In genomic region chr4:5933996-5934831, GRCh38 we compare ENCODE assay signal across 30 cellular contexts. TPM values are rescaled to one million over a fixed set of nuclear protein-coding genes. Genes with fewer than 3 reads are reported as not detected.
"Had no signal": no experiment of that assay in that cellular context is flagged by ENCODE, and none has a peak within 500 bp of the region (broad histone marks: within the 10 kb centered on the region; RNA-seq: fewer than 3 reads in every experiment).

No MANE protein-coding gene starts in this region.

- H3K36me3 Mint-ChIP-seq: natural killer cell had no signal

- H3K27me3 ChIP-seq: colonic mucosa, right atrium auricular region, uterus had no signal

- H3K27me3 Mint-ChIP-seq: stimulated activated naive CD8-positive, alpha-beta T cell treated with anti-CD3 and anti-CD28 coated beads, Interleukin-15, amount 100 ng/mL, for 72 hours had no signal

- H3K9me3 Mint-ChIP-seq: effector memory CD8-positive, alpha-beta T cell; natural killer cell; neural crest cell; stimulated activated naive CD8-positive, alpha-beta T cell treated with anti-CD3 and anti-CD28 coated beads, Interleukin-15, amount 100 ng/mL, for 72 hours had no signal

- H3K9me3 ChIP-seq: colonic mucosa, gastrocnemius medialis, heart right ventricle, lower lobe of right lung, prostate gland, right atrium auricular region, suprapubic skin, transverse colon, upper lobe of right lung, uterus had no signal

- FAIRE-seq: islet of Langerhans had no signal

- H3K27ac ChIP-seq: colonic mucosa, epithelial cell of prostate, gastrocnemius medialis, heart right ventricle, lower lobe of right lung, parathyroid adenoma, prostate gland, right atrium auricular region, suprapubic skin, transverse colon, upper lobe of right lung, uterus had no signal

- H3K4me1 ChIP-seq: colonic mucosa, gastrocnemius medialis, heart right ventricle, lower lobe of right lung, parathyroid adenoma, prostate gland, right atrium auricular region, suprapubic skin, transverse colon, upper lobe of right lung, uterus had no signal

- DNase-seq: colonic mucosa; effector memory CD8-positive, alpha-beta T cell; foreskin fibroblast; gastrocnemius medialis; heart right ventricle; hippocampal formation; kidney glomerular epithelial cell; left ventricle myocardium superior; lower lobe of right lung; natural killer cell; stimulated activated CD4-positive, alpha-beta T cell treated with anti-CD3 and anti-CD28 coated beads, Interleukin-12 subunit alpha, Interleukin-12 subunit beta, amount 100 ng/mL, for 4 hours; stimulated activated CD4-positive, alpha-beta T cell treated with anti-CD3 and anti-CD28 coated beads, Interleukin-1b, Interleukin-23, amount 100 ng/mL, for 48 hours; stimulated activated CD4-positive, alpha-beta T cell treated with anti-CD3 and anti-CD28 coated beads, Interleukin-4, amount 100 ng/mL, for 1 hour; stimulated activated CD8-positive, alpha-beta memory T cell treated with anti-CD3 and anti-CD28 coated beads, Interleukin-4, amount 100 ng/mL, for 48 hours; stimulated activated naive CD4-positive, alpha-beta T cell; stimulated activated naive CD8-positive, alpha-beta T cell treated with anti-CD3 and anti-CD28 coated beads, Interleukin-15, amount 100 ng/mL, for 72 hours; transverse colon; upper lobe of right lung; uterus had no signal

- H3K4me1 Mint-ChIP-seq: natural killer cell; stimulated activated naive CD8-positive, alpha-beta T cell treated with anti-CD3 and anti-CD28 coated beads, Interleukin-15, amount 100 ng/mL, for 72 hours had no signal

- H3K36me3 ChIP-seq: colonic mucosa, gastrocnemius medialis, heart right ventricle, lower lobe of right lung, prostate gland, right atrium auricular region, suprapubic skin, transverse colon, upper lobe of right lung, uterus had no signal

- H3K4me3 Mint-ChIP-seq: effector memory CD8-positive, alpha-beta T cell; natural killer cell; neural crest cell; stimulated activated naive CD8-positive, alpha-beta T cell treated with anti-CD3 and anti-CD28 coated beads, Interleukin-15, amount 100 ng/mL, for 72 hours had no signal

- H3K79me2 ChIP-seq: parathyroid adenoma had no signal

- H3K4me2 ChIP-seq: smooth muscle cell had no signal

- H3K9ac ChIP-seq: parathyroid adenoma had no signal

- H2AFZ ChIP-seq: parathyroid adenoma had no signal

- H3K27ac Mint-ChIP-seq: natural killer cell had no signal

- ATAC-seq: effector memory CD8-positive, alpha-beta T cell; esophagus mucosa; gastrocnemius medialis; heart right ventricle; left ventricle myocardium superior; lower lobe of right lung; natural killer cell; sciatic nerve; stimulated activated naive CD8-positive, alpha-beta T cell treated with anti-CD3 and anti-CD28 coated beads, Interleukin-15, amount 100 ng/mL, for 72 hours had no signal

- H3K4me3 ChIP-seq: colonic mucosa, gastrocnemius medialis, heart right ventricle, lower lobe of right lung, prostate gland, right atrium auricular region, smooth muscle cell, suprapubic skin, transverse colon, upper lobe of right lung, uterus had no signal

RNA-seq across cellular contexts. Expression of gene CRMP1, which starts 41.3 kb away (rescaled TPM):
- total RNA-seq: mononuclear cell, natural killer cell had no signal
